10 cellular contexts compared by ENCODE assay signal in the genomic region with DNA sequence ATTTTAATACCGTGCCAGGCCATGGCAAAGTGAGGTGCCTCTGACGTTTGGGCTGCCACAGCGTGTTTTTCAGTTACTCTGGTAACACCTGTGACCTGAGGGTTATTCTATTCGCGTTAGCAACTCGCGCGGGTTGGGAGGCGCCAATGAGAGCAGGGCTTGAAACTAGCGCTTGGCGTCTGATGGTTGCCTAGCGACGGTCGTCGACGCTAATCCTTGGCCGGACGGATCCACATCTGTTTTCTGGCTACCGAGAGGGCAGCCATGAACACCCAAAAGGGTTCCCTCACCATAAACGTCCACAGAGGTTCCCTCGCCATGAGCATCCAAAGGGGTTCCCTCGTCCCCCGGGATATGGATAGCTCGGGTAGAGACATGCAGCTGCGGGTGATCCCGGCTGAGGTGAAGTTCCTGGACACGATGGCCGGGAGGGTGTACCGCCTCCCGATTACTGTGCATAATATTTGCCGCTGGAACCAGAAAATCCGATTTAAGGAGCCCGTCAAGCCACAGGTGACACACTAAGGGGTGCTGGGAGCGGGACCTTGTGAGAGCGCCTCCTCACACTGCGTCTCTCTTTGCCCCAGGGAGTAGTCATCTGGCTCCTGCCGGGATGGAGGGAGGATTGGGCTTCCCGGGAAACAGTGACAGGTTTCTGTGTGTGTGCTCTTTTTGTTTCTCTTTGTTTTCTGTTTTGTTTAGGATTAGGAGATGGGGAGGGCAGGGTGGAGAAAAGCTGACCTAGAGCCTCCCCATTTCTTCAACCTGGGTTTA. TPM values are rescaled to one million over a fixed set of nuclear protein-coding genes. Genes with fewer than 3 reads are reported as not detected.
A peak's percentile ranks its signal among the peaks of the same experiment; 100 is the strongest.
DNase-seq lines count a peak whose midpoint lies in the region; ATAC-seq and TF ChIP-seq lines count a peak whose summit lies in the region.
"Had no signal": no experiment of that assay in that cellular context is flagged by ENCODE, and none has a peak within 500 bp of the region (broad histone marks: within the 10 kb centered on the region; RNA-seq: fewer than 3 reads in every experiment).

A gene with protein sequence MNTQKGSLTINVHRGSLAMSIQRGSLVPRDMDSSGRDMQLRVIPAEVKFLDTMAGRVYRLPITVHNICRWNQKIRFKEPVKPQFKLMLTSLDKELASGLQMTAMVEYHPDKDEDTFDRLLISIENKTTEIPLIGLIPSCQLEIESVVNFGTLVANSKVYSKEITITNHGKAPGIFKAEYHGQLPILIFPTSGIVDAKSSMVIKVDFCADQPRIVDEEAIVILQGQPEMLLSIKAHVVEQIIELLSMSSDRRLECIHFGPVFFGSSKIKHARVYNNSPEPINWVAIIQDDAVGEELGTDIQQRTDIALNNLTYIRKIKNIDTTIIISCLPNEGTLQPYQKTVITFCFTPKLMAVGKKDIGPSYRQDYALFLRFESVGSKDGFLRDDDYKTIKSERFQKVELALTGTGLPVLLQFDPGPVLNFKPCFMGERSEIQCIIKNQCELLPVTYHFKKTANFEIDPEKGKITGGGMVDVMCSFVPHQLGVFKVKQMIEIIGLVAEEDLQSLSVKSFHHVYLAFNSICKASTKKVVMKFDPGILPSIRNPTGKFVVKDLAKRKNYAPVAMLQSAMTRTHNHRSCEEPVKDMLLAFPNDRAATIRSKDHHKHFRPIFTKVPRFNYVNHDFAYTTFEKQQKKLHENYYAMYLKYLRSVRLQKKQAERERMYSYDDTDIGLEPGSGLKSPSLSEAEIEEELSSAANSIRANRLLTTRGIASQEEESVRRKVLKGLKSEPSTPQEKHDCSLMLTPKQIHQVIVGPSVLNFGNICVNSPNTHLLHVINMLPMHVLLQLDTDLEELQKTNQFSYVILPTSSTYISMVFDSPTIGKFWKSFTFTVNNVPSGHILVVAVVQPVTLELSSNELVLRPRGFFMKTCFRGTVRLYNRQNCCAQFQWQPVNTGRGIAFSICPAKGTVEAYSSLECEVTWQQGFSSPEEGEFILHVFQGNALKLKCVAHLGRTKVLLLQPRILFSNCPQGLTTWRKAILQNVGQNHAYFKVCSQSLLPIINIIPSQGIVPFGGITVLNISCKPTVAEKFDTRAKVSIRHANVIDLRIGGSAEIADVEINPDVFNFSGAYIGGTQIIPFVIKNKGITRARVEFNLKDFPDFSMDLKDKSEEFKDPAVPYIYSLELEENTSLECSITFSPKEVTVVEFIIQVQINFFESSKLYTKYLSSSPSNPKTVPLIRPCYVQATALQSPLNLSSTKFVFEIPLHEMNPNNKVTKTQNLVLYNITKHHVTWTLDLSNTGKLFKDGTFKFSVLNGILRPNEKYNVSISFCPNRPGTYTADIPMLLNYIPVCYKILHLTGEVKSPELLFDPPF (N-terminal part only) (plus strand): TSS at position 199 of the 774 bp plus-strand sequence. CDS start 66 bp downstream, at position 265.

- H3K4me1 ChIP-seq in stomach smooth muscle (ENCODE audit: control insufficient read depth, insufficient read depth, low read length), result no peaks in the 10 kb centered on the region

- H3K27me3 ChIP-seq in stomach smooth muscle (ENCODE audit: control insufficient read depth in 1 of 2, insufficient read depth in 2 of 2, low read length in 2 of 2) (no peaks in the 10 kb centered on the region), brain microvascular endothelial cell (replicated peaks) (no peaks in the 10 kb centered on the region)

- no peaks in the 10 kb centered on the region for H3K9me3 ChIP-seq in stomach smooth muscle (ENCODE audit: control insufficient read depth in 2 of 2, low read length in 2 of 2)
- H3K9me3 ChIP-seq: neutrophil had no signal

- H3K27ac ChIP-seq in stomach smooth muscle (ENCODE audit: low read length) (no peak within 1 kb of the TSS), brain microvascular endothelial cell (no peak within 1 kb of the TSS)
- H3K27ac ChIP-seq: neutrophil had no signal

- peaks cover 0 to 3% (median 0%) of the 10 kb centered on the region in 5 donors for H3K27me3 Mint-ChIP-seq in naive thymus-derived CD8-positive, alpha-beta T cell

- no peak within 1 kb of the TSS for H3K9ac ChIP-seq in stomach smooth muscle (ENCODE audit: low read length in 2 of 2)

- H3K4me3 ChIP-seq in stomach smooth muscle (ENCODE audit: low read length in 2 of 2) (peak within 1 kb of the TSS; percentile 31 to 47), brain microvascular endothelial cell (ENCODE audit: low read depth, low read length) (no peak within 1 kb of the TSS)

- peaks cover 0 to 2% (median 0%) of the 10 kb centered on the region in 3 donors for H3K36me3 Mint-ChIP-seq in naive thymus-derived CD8-positive, alpha-beta T cell

- in situ Hi-C loops in brain microvascular endothelial cell (cut with HindIII; ENCODE audit: low pct_ligation_motif_present, low sequenced_read_pairs), result no loop called here

- no peak within 1 kb of the TSS for H3K27ac Mint-ChIP-seq in naive thymus-derived CD8-positive, alpha-beta T cell

- no peaks in the 10 kb centered on the region for H3K36me3 ChIP-seq in stomach smooth muscle (ENCODE audit: control insufficient read depth in 2 of 2, insufficient read depth in 2 of 2, low read length in 2 of 2)
- H3K36me3 ChIP-seq in brain microvascular endothelial cell (replicated peaks), result no peaks in the 10 kb centered on the region
- H3K36me3 ChIP-seq: neutrophil had no signal

- no peak for TF ChIP-seq CTCF in brain microvascular endothelial cell (IDR thresholded peaks at IDR 0.05; ENCODE audit: low read depth, low read length, missing control alignments)

- DNase-seq in NCI-H1436 (lab: John Stamatoyannopoulos, UW) (peak; percentile 13), NCI-H1436 treated with DMSO at 0.1 percent for 48 hours (lab: John Stamatoyannopoulos, UW) (no peak), amniotic epithelial cell (ENCODE audit: low read depth) (peak; percentile 6), islet precursor cell (peak; percentile 70), brain microvascular endothelial cell (no peak)
- no peak for DNase-seq in naive thymus-derived CD8-positive, alpha-beta T cell
- DNase-seq: NCI-H226 had no signal

- no peak within 1 kb of the TSS for H3K4me3 Mint-ChIP-seq in naive thymus-derived CD8-positive, alpha-beta T cell

- H3K4me1 Mint-ChIP-seq in naive thymus-derived CD8-positive, alpha-beta T cell, result no peaks in the 10 kb centered on the region

- POLR2A ChIA-PET in naive thymus-derived CD8-positive, alpha-beta T cell (lab: Charles Lee), result no interaction called here

- H3K9me3 Mint-ChIP-seq in naive thymus-derived CD8-positive, alpha-beta T cell, result peaks cover 0 to 6% (median 0%) of the 10 kb centered on the region in 9 donors

- no peak for ATAC-seq in HG03354 (IDR thresholded peaks at IDR 0.05; ENCODE audit: poor library complexity, severe bottlenecking, unreplicated experiment)
- ATAC-seq in naive thymus-derived CD8-positive, alpha-beta T cell, result no peak

RNA-seq across cellular contexts. Expression of the gene that starts here (rescaled TPM):
- total RNA-seq in naive thymus-derived CD8-positive, alpha-beta T cell, result not detected
- polyA plus RNA-seq in naive thymus-derived CD8-positive, alpha-beta T cell, result not detected

Comparison
In these comparisons a context has a peak if more than half of its experiments do, and no peak if none do; other contexts are left out.
1. DNase-seq: peak in NCI-H1436 (single experiment), amniotic epithelial cell (single experiment) and islet precursor cell (single experiment); none in NCI-H1436 treated with DMSO at 0.1 percent for 48 hours (single experiment), brain microvascular endothelial cell (single experiment) and naive thymus-derived CD8-positive, alpha-beta T cell (0 of 10).